Comparison of ENCODE assay signal across 8 cellular contexts in genomic region chr5:128084228-128085167, GRCh38. TPM values are rescaled to one million over a fixed set of nuclear protein-coding genes. Genes with fewer than 3 reads are reported as not detected.
DNase-seq lines count a peak whose midpoint lies in the region; ATAC-seq and TF ChIP-seq lines count a peak whose summit lies in the region.

No MANE protein-coding gene starts in this region.

- H2BK20ac ChIP-seq in IMR-90 (ENCODE audit: low read depth, low read length) = peak overlapping the region; percentile 2; the same call in 1 of the 2 replicates

- H2BK5ac ChIP-seq in IMR-90 (ENCODE audit: low read depth, low read length, poor library complexity, severe bottlenecking) = no peak overlapping the region

- ATAC-seq in GM21526 (IDR thresholded peaks at IDR 0.05; ENCODE audit: low FRiP score, unreplicated experiment) (peak; percentile 29), IMR-90 (ENCODE audit: low read depth) (peak; percentile 3)
- ATAC-seq in activated CD4-positive, CD25-positive, alpha-beta regulatory T cell treated with anti-CD3 and anti-CD28 coated beads, Interleukin-2, amount 50 U/mL, for 24 hours = peak; percentile 30 to 47

- no peaks in the 10 kb centered on the region for H3K36me3 ChIP-seq in IMR-90 (ENCODE audit: control insufficient read depth, insufficient read depth, low read length)

- no peak overlapping the region for H3K18ac ChIP-seq in IMR-90 (ENCODE audit: low read depth, low read length)

- no peaks in the 10 kb centered on the region for H3K9me1 ChIP-seq in IMR-90 (ENCODE audit: insufficient read depth, low read length)

- peak overlapping the region; percentile 78 for H3K27ac Mint-ChIP-seq in Calu3 (ENCODE audit: unreplicated experiment)

- in situ Hi-C loops in IMR-90 (cut with MboI; ENCODE audit: low sequenced_read_pairs) = loop anchor here (10.0 kb wide), 1 partner anchor 520 kb away; no protein-coding TSS in a partner anchor

- H2BK15ac ChIP-seq in IMR-90 (ENCODE audit: low read depth, low read length) = no peak overlapping the region

- no peak for TF ChIP-seq POLR2A in IMR-90 (IDR thresholded peaks at IDR 0.05; ENCODE audit: low read depth, low read length)

- peak; percentile 37 for DNase-seq in Calu3
- DNase-seq in IMR-90 = peak; percentile 37
- DNase-seq in cerebellar cortex (ENCODE audit: low spot score) = peak; percentile 55
- peak; percentile 59 for DNase-seq in stimulated activated CD4-positive, alpha-beta T cell treated with anti-CD3 and anti-CD28 coated beads, Interleukin-1b, Interleukin-23, amount 100 ng/mL, for 48 hours
- DNase-seq in DMS114 treated with DMSO at 0.1 percent for 48 hours (lab: John Stamatoyannopoulos, UW; ENCODE audit: unreplicated experiment) = no peak

- H4K91ac ChIP-seq in IMR-90 (ENCODE audit: insufficient read depth, low read depth, low read length) = no peak overlapping the region

- CTCF ChIA-PET in Calu3 (lab: Charles Lee) (interaction anchor here (0.8 to 1.1 kb wide), 3 partner anchors 15 to 206 kb away, joined by 3 to 4 read pairs (median 4); no protein-coding TSS in a partner anchor), IMR-90 (lab: Yijun Ruan, JAX) (interaction anchor here (0.7 kb wide), 1 partner anchor 71 kb away, joined by 3 read pairs; no protein-coding TSS in a partner anchor)

- 0 out of 2 replicates have a peak overlapping the region, but pooled peaks have one; percentile 29 for H3K4ac ChIP-seq in IMR-90 (ENCODE audit: low read depth, low read length)

- no peaks in the 10 kb centered on the region for H3K4me1 ChIP-seq in IMR-90 (ENCODE audit: control insufficient read depth, insufficient read depth, low read length)

- H3K27ac ChIP-seq in IMR-90 (ENCODE audit: insufficient read depth, low read length) (peak overlapping the region; percentile 27; the same call in 1 of the 2 replicates), layer of hippocampus (ENCODE audit: low read depth, low read length) (peak overlapping the region; percentile 97)

- peak overlapping the region; percentile 8; the same call in 1 of the 2 replicates for H3K14ac ChIP-seq in IMR-90 (replicated peaks; ENCODE audit: low read depth, low read length)

- peak overlapping the region; percentile 43 for H2AK9ac ChIP-seq in IMR-90 (replicated peaks; ENCODE audit: low read depth, low read length, poor library complexity)

- peak overlapping the region; percentile 55 for H3K9ac ChIP-seq in IMR-90 (ENCODE audit: low read depth, low read length)

- H3K4me3 Mint-ChIP-seq in Calu3 (ENCODE audit: low read depth, unreplicated experiment) = peak overlapping the region; percentile 71

- no peak overlapping the region for H2BK120ac ChIP-seq in IMR-90 (ENCODE audit: low read depth, low read length)

- peak overlapping the region; percentile 77 for H3K23ac ChIP-seq in IMR-90 (ENCODE audit: low read depth, low read length)

- H4K20me1 ChIP-seq in IMR-90 (ENCODE audit: insufficient read depth, low read length) = no peaks in the 10 kb centered on the region; the same call in 1 of the 2 replicates

- no peak for TF ChIP-seq CTCF in Calu3 (IDR thresholded peaks at IDR 0.05; ENCODE audit: unreplicated experiment)
- TF ChIP-seq CTCF in IMR-90 (conservative IDR thresholded peaks at IDR 0.05; ENCODE audit: low read depth, low read length) = no peak

- H2AK5ac ChIP-seq in IMR-90 (ENCODE audit: low read depth, low read length) = no peak overlapping the region

- peaks cover 40% of the 10 kb centered on the region for H3K4me1 Mint-ChIP-seq in Calu3 (ENCODE audit: low read depth, unreplicated experiment)

- 0% methylated on average over 27 of the region's 71 CpGs; no CpG with 5 or more reads in 1 of the 2 experiments for WGBS in IMR-90 (ENCODE audit: extremely low coverage in 2 of 2, insufficient read length in 1 of 2), 2 experiments

- H3K9me3 ChIP-seq in IMR-90 (ENCODE audit: control insufficient read depth, insufficient read depth, low read length) = no peaks in the 10 kb centered on the region

- H3K4me2 ChIP-seq in IMR-90 (ENCODE audit: low read depth, low read length) = peak overlapping the region; percentile 94

- H3K9me3 Mint-ChIP-seq in Calu3 (ENCODE audit: low read depth, unreplicated experiment) = no peaks in the 10 kb centered on the region

- H4K5ac ChIP-seq in IMR-90 (ENCODE audit: low read depth, low read length) = no peak overlapping the region

- BruUV-seq in Calu3 (replicated peaks; lab: Mats Ljungman, UMichigan) (no TSS peak), IMR-90 (replicated peaks; lab: Mats Ljungman, UMichigan) (no TSS peak)

- peaks cover 17 to 44% of the 10 kb centered on the region in 2 experiments for H3K79me1 ChIP-seq in IMR-90 (ENCODE audit: low read depth in 1 of 2, low read length in 2 of 2)

- no peak overlapping the region for H3K56ac ChIP-seq in IMR-90 (ENCODE audit: extremely low read depth, insufficient read depth, low read length)

- no peak for TF ChIP-seq RAD21 in IMR-90 (IDR thresholded peaks at IDR 0.05; ENCODE audit: low read length)

- no peaks in the 10 kb centered on the region for H3K27me3 Mint-ChIP-seq in Calu3 (ENCODE audit: unreplicated experiment)

- intact Hi-C loops in Calu3 (cut with micrococcal nuclease; ENCODE audit: unreplicated experiment) (loop anchor here (2.0 to 5.0 kb wide), 4 partner anchors 47 to 327 kb away; no protein-coding TSS in a partner anchor), IMR-90 (cut with micrococcal nuclease) (loop anchor here (2.0 to 5.0 kb wide), 2 partner anchors 116 to 187 kb away; no protein-coding TSS in a partner anchor)

- dilution Hi-C loops in IMR-90 (cut with HindIII; ENCODE audit: low sequenced_read_pairs, unreplicated experiment) = no loop called here

- H2AFZ ChIP-seq in IMR-90 (replicated peaks; ENCODE audit: low read length, poor library complexity) = peak overlapping the region; percentile 99

- H3K27me3 ChIP-seq in IMR-90 (ENCODE audit: control insufficient read depth, insufficient read depth, low read length) = no peaks in the 10 kb centered on the region
- H3K27me3 ChIP-seq in layer of hippocampus (ENCODE audit: control insufficient read depth, insufficient read depth, low read length) = no peaks in the 10 kb centered on the region

- POLR2A ChIA-PET in IMR-90 (lab: Charles Lee; ENCODE audit: unreplicated experiment) = interaction anchor here (0.5 kb wide), 1 partner anchor 80 kb away, joined by 16 read pairs; no protein-coding TSS in a partner anchor

- H4K8ac ChIP-seq in IMR-90 (ENCODE audit: low read depth in 2 of 2, low read length in 2 of 2) = no peak overlapping the region

- peaks cover 75% of the 10 kb centered on the region for H3K36me3 Mint-ChIP-seq in Calu3 (ENCODE audit: insufficient read depth, unreplicated experiment)

- peak overlapping the region; percentile 89 for H3K4me3 ChIP-seq in IMR-90 (ENCODE audit: insufficient read depth, low read depth, low read length)

TF ChIP-seq in IMR-90, 13 proteins besides CTCF, POLR2A, EP300 and RAD21:
- TF ChIP-seq RFX5 (IDR thresholded peaks at IDR 0.05; ENCODE audit: low read depth, low read length) (no peak), MAZ (IDR thresholded peaks at IDR 0.05; ENCODE audit: borderline replicate concordance, low read depth, low read length) (no peak), CEBPB (IDR thresholded peaks at IDR 0.05; ENCODE audit: low read depth, low read length) (no peak), FOS (IDR thresholded peaks at IDR 0.05; ENCODE audit: low read depth, low read length) (no peak), RCOR1 (IDR thresholded peaks at IDR 0.05; ENCODE audit: insufficient replicate concordance, low read length) (no peak), NFE2L2 (IDR thresholded peaks at IDR 0.05; ENCODE audit: low read depth, low read length) (no peak), CHD1 (IDR thresholded peaks at IDR 0.05; ENCODE audit: low read depth, low read length) (no peak), MAFK (IDR thresholded peaks at IDR 0.05; ENCODE audit: low read depth, low read length) (no peak), SMC3 (IDR thresholded peaks at IDR 0.05; ENCODE audit: low read depth, low read length) (no peak), USF2 (IDR thresholded peaks at IDR 0.05; ENCODE audit: low read depth, low read length) (no peak), MXI1 (IDR thresholded peaks at IDR 0.05; ENCODE audit: borderline replicate concordance, low read depth, low read length) (no peak), BHLHE40 (IDR thresholded peaks at IDR 0.05; ENCODE audit: low read depth, low read length) (no peak)
TF ChIP-seq in IMR-90: peak in this region for 0.

RNA-seq across cellular contexts. Expression of gene SLC12A2, which starts 0.9 kb away (rescaled TPM):
- total RNA-seq in Calu3 (2022) = 393 and 576 TPM in 2 replicates
- 30.3 and 42.2 TPM in 2 replicates for total RNA-seq in IMR-90 (2012; rRNA removed)
- polyA plus RNA-seq in IMR-90 (2012; rRNA removed) = 5.4 and 5.6 TPM in 2 replicates
- 1.1 and 2.5 TPM in 2 replicates for polyA plus RNA-seq in IMR-90 (2012; cell fraction: cytosol; rRNA removed)
- 2.8 and 4.7 TPM in 2 replicates for polyA plus RNA-seq in IMR-90 (2012; cell fraction: nucleus; rRNA removed; ENCODE audit: low replicate concordance)
